Comparison of ENCODE assay signal across 8 cellular contexts in genomic region chr15:59371458-59372351, GRCh38. TPM values are rescaled to one million over a fixed set of nuclear protein-coding genes. Genes with fewer than 3 reads are reported as not detected.
DNase-seq lines count a peak whose midpoint lies in the region; ATAC-seq and TF ChIP-seq lines count a peak whose summit lies in the region.

No MANE protein-coding gene starts in this region.

- ATAC-seq in GM18511 (IDR thresholded peaks at IDR 0.05; ENCODE audit: unreplicated experiment): peak; percentile 29
- ATAC-seq in HG03439 (IDR thresholded peaks at IDR 0.05; ENCODE audit: unreplicated experiment): peak; percentile 28
- peak; percentile 38 for ATAC-seq in foreskin keratinocyte

- no peak for TF ChIP-seq CTCF in foreskin keratinocyte (conservative IDR thresholded peaks at IDR 0.05)
- TF ChIP-seq CTCF in neural progenitor cell (IDR thresholded peaks at IDR 0.05): no peak

- H2AFZ ChIP-seq in neural progenitor cell (replicated peaks): peak overlapping the region; percentile 12

- H3K36me3 Mint-ChIP-seq in activated CD4-positive, alpha-beta memory T cell treated with anti-CD3 and anti-CD28 coated beads for 36 hours: peaks cover 2% of the 10 kb centered on the region
- H3K36me3 Mint-ChIP-seq in neural progenitor cell: no peaks in the 10 kb centered on the region

- no peaks in the 10 kb centered on the region for H3K9me3 ChIP-seq in neural progenitor cell (ENCODE audit: low read depth)

- POLR2A ChIA-PET in activated CD4-positive, alpha-beta memory T cell treated with anti-CD3 and anti-CD28 coated beads for 36 hours (lab: Charles Lee): no interaction called here

- H3K4me1 ChIP-seq in foreskin keratinocyte (peaks cover 31% of the 10 kb centered on the region), neural progenitor cell (peaks cover 6% of the 10 kb centered on the region)

- peak overlapping the region; percentile 89 for H3K4me2 ChIP-seq in neural progenitor cell

- no peak overlapping the region for H3K27ac Mint-ChIP-seq in activated CD4-positive, alpha-beta memory T cell treated with anti-CD3 and anti-CD28 coated beads for 36 hours
- H3K27ac Mint-ChIP-seq in neural progenitor cell: peak overlapping the region; percentile 96

- H3K79me2 ChIP-seq in neural progenitor cell (ENCODE audit: low read depth): peaks cover 30% of the 10 kb centered on the region

- H3K27me3 ChIP-seq in foreskin keratinocyte (no peaks in the 10 kb centered on the region), neural progenitor cell (peaks cover 15% of the 10 kb centered on the region)

- H3K4me3 ChIP-seq in neural progenitor cell: peak overlapping the region; percentile 85

- CTCF ChIA-PET in activated CD4-positive, alpha-beta memory T cell treated with anti-CD3 and anti-CD28 coated beads for 36 hours (lab: Charles Lee): no interaction called here

- H3K4me1 Mint-ChIP-seq in activated CD4-positive, alpha-beta memory T cell treated with anti-CD3 and anti-CD28 coated beads for 36 hours (ENCODE audit: low read depth): peaks cover 18% of the 10 kb centered on the region
- peaks cover 8% of the 10 kb centered on the region for H3K4me1 Mint-ChIP-seq in neural progenitor cell

- peak overlapping the region; percentile 79 for H3K4me3 Mint-ChIP-seq in activated CD4-positive, alpha-beta memory T cell treated with anti-CD3 and anti-CD28 coated beads for 36 hours
- H3K4me3 Mint-ChIP-seq in neural progenitor cell: peak overlapping the region; percentile 98

- intact Hi-C loops in activated CD4-positive, alpha-beta memory T cell treated with anti-CD3 and anti-CD28 coated beads for 36 hours (cut with micrococcal nuclease): loop anchor here (2.0 kb wide), 1 partner anchor 73 kb away; no protein-coding TSS in a partner anchor

- H4K20me1 ChIP-seq in neural progenitor cell (ENCODE audit: low read depth): peaks cover 22% of the 10 kb centered on the region

- DNase-seq in AG08395 (ENCODE audit: low spot score): peak; percentile 54
- no peak for DNase-seq in activated CD4-positive, alpha-beta memory T cell treated with anti-CD3 and anti-CD28 coated beads for 36 hours
- DNase-seq in foreskin keratinocyte: no peak
- DNase-seq in neural progenitor cell (ENCODE audit: low spot score): peak; percentile 66
- no peak for DNase-seq in NCI-H2196 (lab: John Stamatoyannopoulos, UW; ENCODE audit: unreplicated experiment)
- DNase-seq in NCI-H524 treated with DMSO at 0.1 percent for 48 hours (lab: John Stamatoyannopoulos, UW): no peak

- H3F3A ChIP-seq in neural progenitor cell (ENCODE audit: low read depth): peaks cover 6% of the 10 kb centered on the region

- H3K36me3 ChIP-seq in neural progenitor cell: no peaks in the 10 kb centered on the region

- H3K27ac ChIP-seq in foreskin keratinocyte (peak overlapping the region; percentile 85), neural progenitor cell (no peak overlapping the region)

- H3K9me3 Mint-ChIP-seq in activated CD4-positive, alpha-beta memory T cell treated with anti-CD3 and anti-CD28 coated beads for 36 hours: no peaks in the 10 kb centered on the region
- H3K9me3 Mint-ChIP-seq in neural progenitor cell: peaks cover 2% of the 10 kb centered on the region

- H3K9ac ChIP-seq in neural progenitor cell: peak overlapping the region; percentile 36

- H3K27me3 Mint-ChIP-seq in activated CD4-positive, alpha-beta memory T cell treated with anti-CD3 and anti-CD28 coated beads for 36 hours: peaks cover 40% of the 10 kb centered on the region
- H3K27me3 Mint-ChIP-seq in neural progenitor cell (ENCODE audit: insufficient read depth, low read depth): peaks cover 19% of the 10 kb centered on the region

RNA-seq across cellular contexts. Expression of gene MYO1E, which starts 1.0 kb away (rescaled TPM):
- total RNA-seq in activated CD4-positive, alpha-beta memory T cell treated with anti-CD3 and anti-CD28 coated beads for 36 hours: 1 to 10 TPM; 5.1 to 5.8 TPM
- total RNA-seq in foreskin keratinocyte (132 and 159 TPM in 2 replicates), neural progenitor cell (ENCODE audit: low replicate concordance) (39.9 and 49.7 TPM in 2 replicates)
- polyA plus RNA-seq in foreskin keratinocyte: 71.0 and 71.1 TPM in 2 replicates

Comparison
In these comparisons a context has a peak if more than half of its experiments do, and no peak if none do; other contexts are left out.
1. DNase-seq: peak in AG08395 (single experiment) and neural progenitor cell (single experiment); none in activated CD4-positive, alpha-beta memory T cell treated with anti-CD3 and anti-CD28 coated beads for 36 hours (single experiment), foreskin keratinocyte (0 of 2), NCI-H2196 (single experiment) and NCI-H524 treated with DMSO at 0.1 percent for 48 hours (single experiment).
2. Peak in every context shown above with its lines, with median percentiles within 50 percentile points of each other: ATAC-seq.